Comparison of ENCODE assay signal across 8 cellular contexts in the genomic region with DNA sequence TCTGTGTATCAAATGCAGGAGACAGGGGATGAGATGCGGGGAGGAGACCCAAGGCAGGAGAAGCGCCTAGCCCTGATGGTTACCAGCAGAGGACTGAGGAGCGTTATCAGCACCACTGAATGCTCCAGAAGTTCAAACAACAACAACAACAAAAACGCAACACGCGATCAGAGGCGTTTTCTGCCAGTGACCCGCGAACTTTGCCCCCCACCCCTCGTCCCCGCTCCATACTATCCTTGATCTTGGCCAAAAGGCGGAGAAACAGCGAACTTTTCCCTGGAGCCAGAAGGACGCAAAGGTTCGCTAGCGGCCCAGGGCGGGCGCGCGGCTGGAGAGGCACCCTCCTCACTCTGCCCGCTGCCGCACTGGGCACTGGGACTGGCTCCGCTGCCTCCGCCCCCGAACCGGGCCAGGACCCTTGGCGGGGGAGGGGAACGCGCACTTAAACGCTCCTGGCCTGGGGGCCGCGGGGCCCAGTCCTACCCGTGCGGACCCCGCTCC. TPM values are rescaled to one million over a fixed set of nuclear protein-coding genes. Genes with fewer than 3 reads are reported as not detected.
A peak's percentile ranks its signal among the peaks of the same experiment; 100 is the strongest.
DNase-seq lines count a peak whose midpoint lies in the region; ATAC-seq and TF ChIP-seq lines count a peak whose summit lies in the region.

No MANE protein-coding gene starts in this region.

- no peak overlapping the region for H3K27ac Mint-ChIP-seq in activated naive CD4-positive, alpha-beta T cell treated with anti-CD3 and anti-CD28 coated beads, Interleukin-2, amount 10 ng/mL, durations not matched to agents 7 days and 5 days

- TF ChIP-seq CTCF in vagina (IDR thresholded peaks at IDR 0.05): no peak

- H3K23ac ChIP-seq in mesenchymal stem cell (ENCODE audit: low read length in 2 of 2): peak overlapping the region in 1 of 2 experiments; percentile 94

- H2BK12ac ChIP-seq in mesenchymal stem cell (ENCODE audit: low read length in 2 of 2): no peak overlapping the region

- H3K79me1 ChIP-seq in mesenchymal stem cell (replicated peaks; ENCODE audit: low read length, poor library complexity, severe bottlenecking): peaks cover 10% of the 10 kb centered on the region

- H3K27ac ChIP-seq in duodenal mucosa (ENCODE audit: low read depth, low read length) (peak overlapping the region; percentile 54), mesenchymal stem cell (ENCODE audit: low read length, poor library complexity, severe bottlenecking) (no peak overlapping the region), vagina (peak overlapping the region; percentile 86)

- H4K91ac ChIP-seq in mesenchymal stem cell (ENCODE audit: low read length): peak overlapping the region; percentile 82

- peak overlapping the region in 1 of 2 experiments; percentile 83 for H3K14ac ChIP-seq in mesenchymal stem cell (ENCODE audit: low read length in 2 of 2)

- H2BK120ac ChIP-seq in mesenchymal stem cell (ENCODE audit: low read depth, low read length): peak overlapping the region; percentile 29

- H3K4me1 ChIP-seq in duodenal mucosa (ENCODE audit: control insufficient read depth in 1 of 2, insufficient read depth in 2 of 2, low read length in 2 of 2) (peaks cover 3 to 5% of the 10 kb centered on the region in 2 donors), mesenchymal stem cell (ENCODE audit: control insufficient read depth, insufficient read depth, low read depth, low read length) (peaks cover 11% of the 10 kb centered on the region), vagina (peaks cover 20% of the 10 kb centered on the region)

- no peaks in the 10 kb centered on the region for H3K9me3 Mint-ChIP-seq in activated naive CD4-positive, alpha-beta T cell treated with anti-CD3 and anti-CD28 coated beads, Interleukin-2, amount 10 ng/mL, durations not matched to agents 7 days and 5 days

- peaks cover 25% of the 10 kb centered on the region for H3K4me1 Mint-ChIP-seq in activated naive CD4-positive, alpha-beta T cell treated with anti-CD3 and anti-CD28 coated beads, Interleukin-2, amount 10 ng/mL, durations not matched to agents 7 days and 5 days

- peaks cover 9% of the 10 kb centered on the region for H3K27me3 Mint-ChIP-seq in activated naive CD4-positive, alpha-beta T cell treated with anti-CD3 and anti-CD28 coated beads, Interleukin-2, amount 10 ng/mL, durations not matched to agents 7 days and 5 days

- CTCF ChIA-PET in activated naive CD4-positive, alpha-beta T cell treated with anti-CD3 and anti-CD28 coated beads, Interleukin-2, amount 10 ng/mL, durations not matched to agents 7 days and 5 days (lab: Charles Lee): interaction anchor here (1.2 to 1.9 kb wide), 4 partner anchors 16 to 260 kb away, joined by 3 to 8 read pairs (median 6); no protein-coding TSS in a partner anchor

- H3K36me3 Mint-ChIP-seq in activated naive CD4-positive, alpha-beta T cell treated with anti-CD3 and anti-CD28 coated beads, Interleukin-2, amount 10 ng/mL, durations not matched to agents 7 days and 5 days: no peaks in the 10 kb centered on the region

- H3K4me3 ChIP-seq in duodenal mucosa (ENCODE audit: low read depth in 1 of 2, low read length in 2 of 2) (peak overlapping the region; percentile 71 to 84), mesenchymal stem cell (ENCODE audit: insufficient read depth in 1 of 2, low read depth in 1 of 2, low read length in 2 of 2) (peak overlapping the region; percentile 74 to 84), vagina (peak overlapping the region; percentile 80 to 91)

- H3K9ac ChIP-seq in duodenal mucosa (ENCODE audit: low read depth in 1 of 2, low read length in 2 of 2): peak overlapping the region; percentile 83 to 88
- peak overlapping the region; percentile 84 for H3K9ac ChIP-seq in mesenchymal stem cell (ENCODE audit: low read length)

- ATAC-seq in GM21723 (IDR thresholded peaks at IDR 0.05; ENCODE audit: unreplicated experiment): no peak

- H2AK5ac ChIP-seq in mesenchymal stem cell (ENCODE audit: low read length, severe bottlenecking): no peak overlapping the region

- no peak overlapping the region for H2BK15ac ChIP-seq in mesenchymal stem cell (ENCODE audit: low read depth, poor library complexity, severe bottlenecking)

- intact Hi-C loops in vagina (cut with DNase I): loop anchor here (10.0 kb wide), 1 partner anchor 134 kb away; no protein-coding TSS in a partner anchor

- peak overlapping the region in 1 of 2 experiments; percentile 78 for H3K4ac ChIP-seq in mesenchymal stem cell (ENCODE audit: low read depth in 1 of 2, low read length in 2 of 2)

- H3K9me3 ChIP-seq in duodenal mucosa (ENCODE audit: control insufficient read depth in 1 of 2, low read length in 2 of 2): no peaks in the 10 kb centered on the region
- H3K9me3 ChIP-seq in mesenchymal stem cell (ENCODE audit: control insufficient read depth, low read length): no peaks in the 10 kb centered on the region
- no peaks in the 10 kb centered on the region for H3K9me3 ChIP-seq in vagina

- no peaks in the 10 kb centered on the region for H3K36me3 ChIP-seq in duodenal mucosa (ENCODE audit: control insufficient read depth in 1 of 2, insufficient read depth in 2 of 2, low read length in 2 of 2)
- no peaks in the 10 kb centered on the region for H3K36me3 ChIP-seq in mesenchymal stem cell (ENCODE audit: control insufficient read depth in 1 of 2, insufficient read depth in 2 of 2, low read depth in 1 of 2, low read length in 2 of 2)
- no peaks in the 10 kb centered on the region for H3K36me3 ChIP-seq in vagina

- H4K8ac ChIP-seq in mesenchymal stem cell (ENCODE audit: low read length): peak overlapping the region; percentile 91

- H2AFZ ChIP-seq in mesenchymal stem cell (ENCODE audit: low read depth, low read length): peak overlapping the region; percentile 97

- no peak for TF ChIP-seq POLR2A in vagina (IDR thresholded peaks at IDR 0.05)

- no peaks in the 10 kb centered on the region for H3K27me3 ChIP-seq in duodenal mucosa (ENCODE audit: control insufficient read depth in 1 of 2, insufficient read depth in 2 of 2, low read length in 2 of 2)
- H3K27me3 ChIP-seq in mesenchymal stem cell (ENCODE audit: control insufficient read depth in 1 of 2, insufficient read depth in 1 of 2, low read length in 2 of 2): no peaks in the 10 kb centered on the region
- no peaks in the 10 kb centered on the region for H3K27me3 ChIP-seq in vagina

- H3K4me3 Mint-ChIP-seq in activated naive CD4-positive, alpha-beta T cell treated with anti-CD3 and anti-CD28 coated beads, Interleukin-2, amount 10 ng/mL, durations not matched to agents 7 days and 5 days: peak overlapping the region; percentile 51

- WGBS in mesenchymal stem cell: 25% methylated on average over 28 of the region's 35 CpGs

- H3K4me2 ChIP-seq in mesenchymal stem cell (ENCODE audit: low read length, poor library complexity, severe bottlenecking): peak overlapping the region; percentile 91

- no peak for DNase-seq in activated naive CD4-positive, alpha-beta T cell treated with anti-CD3 and anti-CD28 coated beads, Interleukin-2, amount 10 ng/mL, durations not matched to agents 7 days and 5 days
- DNase-seq in activated naive CD4-positive, alpha-beta T cell treated with Interleukin-2 at 50 U/mL for 16 hours: no peak
- DNase-seq in mesenchymal stem cell (peak; percentile 28), vagina (ENCODE audit: extremely low spot score in 2 of 2) (no peak), ACHN (no peak), NCI-H446 treated with DMSO at 0.1 percent for 48 hours (lab: John Stamatoyannopoulos, UW) (no peak)

- H3K18ac ChIP-seq in mesenchymal stem cell (ENCODE audit: low read depth in 1 of 2, low read length in 2 of 2): peak overlapping the region; percentile 76 to 77

- in situ Hi-C loops in ACHN (cut with HindIII; ENCODE audit: low pct_ligation_motif_present, low pct_unique_long_range_greater_than_20kb, low sequenced_read_pairs): no loop called here

- H2BK5ac ChIP-seq in mesenchymal stem cell (ENCODE audit: low read depth, low read length, poor library complexity, severe bottlenecking): no peak overlapping the region

RNA-seq across cellular contexts. Expression of a gene that starts 0.7 kb away (rescaled TPM):
- polyA plus RNA-seq in mesenchymal stem cell (2013, experiment 1 of 2): 55.9 TPM
- 52.3 TPM for polyA plus RNA-seq in mesenchymal stem cell (2013, experiment 2 of 2)
- total RNA-seq in vagina: 90.8 TPM

RNA-seq across cellular contexts. Expression of a gene that starts 6.2 kb away (rescaled TPM):
- polyA plus RNA-seq in mesenchymal stem cell (2013, experiment 1 of 2): 96.1 TPM
- 109 TPM for polyA plus RNA-seq in mesenchymal stem cell (2013, experiment 2 of 2)
- 61.9 TPM for total RNA-seq in vagina
